In genomic region chr4:7876096-7876993, GRCh38 we compare ENCODE assay signal across 8 cellular contexts.
DNase-seq lines count a peak whose midpoint lies in the region; ATAC-seq and TF ChIP-seq lines count a peak whose summit lies in the region.

No MANE protein-coding gene starts in this region.

- peak overlapping the region; percentile 15 for H3K4me3 ChIP-seq in naive thymus-derived CD4-positive, alpha-beta T cell (ENCODE audit: low read length)
- H3K4me3 ChIP-seq in prostate gland: no peak overlapping the region
- no peak overlapping the region for H3K4me3 ChIP-seq in dorsolateral prefrontal cortex

- DNase-seq in EH (ENCODE audit: low read depth): peak; percentile 57
- DNase-seq in cerebellar cortex (ENCODE audit: low spot score): peak; percentile 39
- peak in 3 of 9 donors; percentile 11 to 21 (median 15) for DNase-seq in naive thymus-derived CD4-positive, alpha-beta T cell
- DNase-seq in prostate gland (ENCODE audit: low spot score): no peak
- no peak for DNase-seq in dorsolateral prefrontal cortex
- DNase-seq in posterior vena cava (ENCODE audit: low spot score): no peak

- H3K9me3 Mint-ChIP-seq in T-helper 1 cell treated with Interleukin-12 subunit alpha and Interleukin-12 subunit beta and Interleukin-4 antibody, amounts not matched to agents 30 μg/mL and 1 μg/mL, for 36 hours: no peaks in the 10 kb centered on the region
- peaks cover 0 to 2% (median 0%) of the 10 kb centered on the region in 11 donors for H3K9me3 Mint-ChIP-seq in naive thymus-derived CD4-positive, alpha-beta T cell

- H3K4me3 Mint-ChIP-seq in T-helper 1 cell treated with Interleukin-12 subunit alpha and Interleukin-12 subunit beta and Interleukin-4 antibody, amounts not matched to agents 30 μg/mL and 1 μg/mL, for 36 hours: peak overlapping the region; percentile 29
- peak overlapping the region; percentile 8 to 78 (median 66) for H3K4me3 Mint-ChIP-seq in naive thymus-derived CD4-positive, alpha-beta T cell

- H3K4me1 ChIP-seq in naive thymus-derived CD4-positive, alpha-beta T cell (ENCODE audit: control insufficient read depth in 2 of 2, insufficient read depth in 2 of 2, low read length in 2 of 2): peaks cover 5 to 22% of the 10 kb centered on the region in 2 donors
- no peaks in the 10 kb centered on the region for H3K4me1 ChIP-seq in prostate gland (replicated peaks)

- POLR2A ChIA-PET in naive thymus-derived CD4-positive, alpha-beta T cell (lab: Charles Lee): interaction anchor here (0.9 to 2.2 kb wide), 4 partner anchors 12 to 108 kb away, joined by 3 to 14 read pairs (median 4); partner anchors contain the start of gene AFAP1

- H3K9me3 ChIP-seq in naive thymus-derived CD4-positive, alpha-beta T cell (ENCODE audit: control insufficient read depth in 2 of 3, low read length in 3 of 3): no peaks in the 10 kb centered on the region
- no peaks in the 10 kb centered on the region for H3K9me3 ChIP-seq in prostate gland

- intact Hi-C loops in naive thymus-derived CD4-positive, alpha-beta T cell (cut with micrococcal nuclease): loop anchor here (1.0 to 2.0 kb wide), 5 partner anchors 21 to 72 kb away; partner anchors contain the start of gene AFAP1 (in 1 of the 2)
- intact Hi-C loops in prostate gland (cut with DNase I) (no loop called here), dorsolateral prefrontal cortex (cut with DNase I) (no loop called here), posterior vena cava (cut with DNase I) (no loop called here)

- peak overlapping the region; percentile 23 for H3K27ac Mint-ChIP-seq in T-helper 1 cell treated with Interleukin-12 subunit alpha and Interleukin-12 subunit beta and Interleukin-4 antibody, amounts not matched to agents 30 μg/mL and 1 μg/mL, for 36 hours
- peak overlapping the region; percentile 56 to 98 (median 80) for H3K27ac Mint-ChIP-seq in naive thymus-derived CD4-positive, alpha-beta T cell

- CTCF ChIA-PET in naive thymus-derived CD4-positive, alpha-beta T cell (lab: Charles Lee): interaction anchor here (0.6 to 2.6 kb wide), 13 partner anchors 12 to 808 kb away, joined by 3 to 22 read pairs (median 3); partner anchors contain the start of genes AFAP1 and GRPEL1

- no peaks in the 10 kb centered on the region for H3K27me3 Mint-ChIP-seq in T-helper 1 cell treated with Interleukin-12 subunit alpha and Interleukin-12 subunit beta and Interleukin-4 antibody, amounts not matched to agents 30 μg/mL and 1 μg/mL, for 36 hours (ENCODE audit: low read depth)
- H3K27me3 Mint-ChIP-seq in naive thymus-derived CD4-positive, alpha-beta T cell: no peaks in the 10 kb centered on the region

- H3K36me3 ChIP-seq in naive thymus-derived CD4-positive, alpha-beta T cell (ENCODE audit: control insufficient read depth in 2 of 3, insufficient read depth in 3 of 3, low read length in 3 of 3): no peaks in the 10 kb centered on the region
- no peaks in the 10 kb centered on the region for H3K36me3 ChIP-seq in prostate gland

- H3K27me3 ChIP-seq in naive thymus-derived CD4-positive, alpha-beta T cell (ENCODE audit: control insufficient read depth in 2 of 2, insufficient read depth in 2 of 2, low read length in 2 of 2): no peaks in the 10 kb centered on the region
- H3K27me3 ChIP-seq in prostate gland (replicated peaks; ENCODE audit: insufficient read depth): no peaks in the 10 kb centered on the region
- H3K27me3 ChIP-seq in dorsolateral prefrontal cortex: no peaks in the 10 kb centered on the region

- H3K27ac ChIP-seq in naive thymus-derived CD4-positive, alpha-beta T cell (ENCODE audit: low read depth, low read length): peak overlapping the region; percentile 44
- H3K27ac ChIP-seq in prostate gland (no peak overlapping the region), dorsolateral prefrontal cortex (peak overlapping the region in 13 of 59 donors; percentile 5 to 62 (median 19))

- no peak for TF ChIP-seq CTCF in prostate gland (IDR thresholded peaks at IDR 0.05)
- TF ChIP-seq CTCF in dorsolateral prefrontal cortex (IDR thresholded peaks at IDR 0.05 in 54 of 56, conservative IDR thresholded peaks at IDR 0.05 in 2 of 56; ENCODE audit: low read depth in 1 of 56, partially characterized antibody in 56 of 56): peak in 2 of 56 donors; percentile 14 to 21

- ATAC-seq in naive thymus-derived CD4-positive, alpha-beta T cell: peak; percentile 64
- ATAC-seq in GM19351 (IDR thresholded peaks at IDR 0.05; ENCODE audit: unreplicated experiment): no peak

- H3K36me3 Mint-ChIP-seq in T-helper 1 cell treated with Interleukin-12 subunit alpha and Interleukin-12 subunit beta and Interleukin-4 antibody, amounts not matched to agents 30 μg/mL and 1 μg/mL, for 36 hours (ENCODE audit: low read depth): peaks cover 2% of the 10 kb centered on the region
- H3K36me3 Mint-ChIP-seq in naive thymus-derived CD4-positive, alpha-beta T cell: peaks cover 0 to 8% (median 4%) of the 10 kb centered on the region in 5 donors

- TF ChIP-seq POLR2A in prostate gland (IDR thresholded peaks at IDR 0.05): no peak

- 60% methylated on average over 17 of the region's 17 CpGs for WGBS in prostate gland

- H3K4me1 Mint-ChIP-seq in T-helper 1 cell treated with Interleukin-12 subunit alpha and Interleukin-12 subunit beta and Interleukin-4 antibody, amounts not matched to agents 30 μg/mL and 1 μg/mL, for 36 hours (ENCODE audit: low read depth): peaks cover 29% of the 10 kb centered on the region
- peaks cover 19 to 82% (median 72%) of the 10 kb centered on the region in 7 donors for H3K4me1 Mint-ChIP-seq in naive thymus-derived CD4-positive, alpha-beta T cell

Comparison
In these comparisons a context has a peak if more than half of its experiments do, and no peak if none do; other contexts are left out.
1. DNase-seq: peak in EH (single experiment) and cerebellar cortex (single experiment); none in prostate gland (single experiment), dorsolateral prefrontal cortex (0 of 10) and posterior vena cava (single experiment).
2. intact Hi-C loops: an anchor here in naive thymus-derived CD4-positive, alpha-beta T cell (1.0 to 2.0 kb wide); none called in prostate gland, dorsolateral prefrontal cortex and posterior vena cava.